12 cellular contexts compared by ENCODE assay signal in genomic region chrX:47661539-47661938, GRCh38. TPM values are rescaled to one million over a fixed set of nuclear protein-coding genes. Genes with fewer than 3 reads are reported as not detected.
"Had no signal": no experiment of that assay in that cellular context is flagged by ENCODE, and none has a peak within 500 bp of the region (broad histone marks: within the 10 kb centered on the region; RNA-seq: fewer than 3 reads in every experiment).

No MANE protein-coding gene starts in this region.

- H3K4me3 Mint-ChIP-seq: activated naive CD8-positive, alpha-beta T cell treated with anti-CD3 and anti-CD28 coated beads, Interleukin-2, amount 10 ng/mL, durations not matched to agents 7 days and 5 days; memory B cell; natural killer cell had no signal

- DNase-seq: activated naive CD4-positive, alpha-beta T cell; activated naive CD8-positive, alpha-beta T cell treated with anti-CD3 and anti-CD28 coated beads, Interleukin-2, amount 10 ng/mL, durations not matched to agents 7 days and 5 days; aorta; left ventricle myocardium superior; natural killer cell; small intestine; stomach; testis; upper lobe of left lung had no signal

- H3K4me1 ChIP-seq: testis, upper lobe of left lung had no signal

- H3K27me3 ChIP-seq: stomach, testis, upper lobe of left lung had no signal

- H3K4me3 ChIP-seq: stomach, testis, upper lobe of left lung had no signal

- H3K36me3 Mint-ChIP-seq: natural killer cell had no signal

- H3K27ac ChIP-seq: testis, upper lobe of left lung had no signal

- H3K9me3 ChIP-seq: stomach, testis, upper lobe of left lung had no signal

- H3K9me3 Mint-ChIP-seq: activated naive CD8-positive, alpha-beta T cell treated with anti-CD3 and anti-CD28 coated beads, Interleukin-2, amount 10 ng/mL, durations not matched to agents 7 days and 5 days; memory B cell; natural killer cell had no signal

- H3K27ac Mint-ChIP-seq: activated naive CD8-positive, alpha-beta T cell treated with anti-CD3 and anti-CD28 coated beads, Interleukin-2, amount 10 ng/mL, durations not matched to agents 7 days and 5 days; memory B cell; natural killer cell had no signal

- H3K27me3 Mint-ChIP-seq: activated CD8-positive, alpha-beta T cell treated with anti-CD3 and anti-CD28 coated beads for 36 hours; activated naive CD8-positive, alpha-beta T cell treated with anti-CD3 and anti-CD28 coated beads, Interleukin-2, amount 10 ng/mL, durations not matched to agents 7 days and 5 days; memory B cell had no signal

- ATAC-seq: left ventricle myocardium superior, natural killer cell had no signal

RNA-seq across cellular contexts. Expression of gene SYN1, which starts 41.9 kb away (rescaled TPM):
- total RNA-seq: fibroblast of villous mesenchyme had no signal
